26 cellular contexts compared by ENCODE assay signal in the genomic region with DNA sequence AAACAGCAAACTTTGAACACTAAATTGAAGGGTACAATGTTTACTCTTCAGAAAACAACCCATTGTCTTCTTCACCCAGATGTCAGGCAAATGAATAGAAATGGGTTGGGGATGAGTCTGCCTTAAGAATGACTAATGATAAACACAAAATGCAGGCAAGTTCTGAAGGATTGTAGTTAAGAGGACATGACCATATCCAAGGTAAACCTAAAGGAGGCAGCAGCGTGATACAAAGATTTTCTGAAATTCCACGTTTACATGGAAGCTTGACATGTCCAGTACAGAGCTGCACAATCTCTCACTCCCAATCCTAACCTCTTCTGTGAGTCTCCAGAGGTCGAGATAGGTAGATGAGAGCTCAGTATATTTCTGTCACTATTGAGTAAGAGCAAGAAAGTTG.
"Had no signal": no experiment of that assay in that cellular context is flagged by ENCODE, and none has a peak within 500 bp of the region (broad histone marks: within the 10 kb centered on the region; RNA-seq: fewer than 3 reads in every experiment).

No MANE protein-coding gene starts in this region.

- ATAC-seq: activated T-cell treated with anti-CD3 and anti-CD28 coated beads, Interleukin-2, amount 50 U/mL, for 72 hours; effector memory CD8-positive, alpha-beta T cell; esophagus mucosa; left cardiac atrium; right cardiac atrium; stimulated activated memory B cell treated with anti-CD40 and anti-IgM and Interleukin-4, amounts not matched to agents 10 μg/mL and 1 μg/mL and 100 μg/mL, for 72 hours had no signal

- H3K4me3 ChIP-seq: breast epithelium, colonic mucosa, dorsolateral prefrontal cortex, stomach, suprapubic skin, transverse colon had no signal

- H3K9ac ChIP-seq: parathyroid adenoma had no signal

- H3K79me2 ChIP-seq: parathyroid adenoma had no signal

- H3K9me3 ChIP-seq: breast epithelium, neutrophil, suprapubic skin, transverse colon had no signal

- H3K27ac ChIP-seq: breast epithelium, colonic mucosa, dorsolateral prefrontal cortex, neutrophil, parathyroid adenoma, stomach, suprapubic skin, transverse colon had no signal

- DNase-seq: activated CD4-positive, alpha-beta memory T cell treated with anti-CD3 and anti-CD28 coated beads, Interleukin-2, amount 10 ng/mL, durations not matched to agents 7 days and 5 days; activated CD4-positive, alpha-beta T cell treated with anti-CD3 and anti-CD28 coated beads for 4 hours; activated CD4-positive, CD25-positive, alpha-beta regulatory T cell; activated effector memory CD4-positive, alpha-beta T cell treated with Interleukin-2 at 50 U/mL for 16 hours; activated naive CD4-positive, alpha-beta T cell treated with anti-CD3 and anti-CD28 coated beads for 36 hours; activated naive CD8-positive, alpha-beta T cell treated with anti-CD3 and anti-CD28 coated beads, Interleukin-2, amount 10 ng/mL, durations not matched to agents 7 days and 5 days; activated T-cell treated with anti-CD3 and anti-CD28 coated beads, Interleukin-2, amount 50 U/mL, for 72 hours; amniotic stem cell; colonic mucosa; dorsolateral prefrontal cortex; effector memory CD8-positive, alpha-beta T cell; foreskin melanocyte; glutamatergic neuron; hypothalamus; islet precursor cell; left cardiac atrium; right cardiac atrium; stimulated activated CD4-positive, alpha-beta T cell treated with anti-CD3 and anti-CD28 coated beads, Interleukin-12 subunit alpha, Interleukin-12 subunit beta, amount 100 ng/mL, for 4 hours; stomach; transverse colon had no signal

- H3K27me3 ChIP-seq: breast epithelium, colonic mucosa, neutrophil, stomach, suprapubic skin, transverse colon had no signal

- H3K4me1 ChIP-seq: breast epithelium, colonic mucosa, parathyroid adenoma, stomach, suprapubic skin, transverse colon had no signal

- H3K36me3 ChIP-seq: breast epithelium, colonic mucosa, neutrophil, stomach, suprapubic skin, transverse colon had no signal

- H2AFZ ChIP-seq: parathyroid adenoma had no signal
